Comparison of ENCODE assay signal across 2 cellular contexts in the genomic region with DNA sequence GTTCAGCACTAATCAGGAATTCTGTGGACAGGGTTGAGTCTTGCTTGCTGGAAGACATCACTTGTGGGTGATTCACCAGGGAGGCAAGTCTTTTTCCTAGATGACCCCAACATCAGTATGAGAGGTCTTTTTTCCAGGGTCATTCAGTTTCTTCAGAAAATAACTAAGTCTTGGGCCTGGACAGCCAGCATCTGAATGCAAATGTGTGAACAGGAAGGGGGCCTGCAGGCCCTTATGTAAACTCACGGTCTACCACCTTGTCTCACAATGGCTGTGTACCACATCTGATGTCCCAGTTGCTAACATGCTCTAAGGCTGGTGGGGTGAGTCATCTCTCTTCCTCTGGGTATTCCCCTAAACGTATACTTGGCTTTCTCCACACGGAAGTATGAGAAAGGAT.
TF ChIP-seq lines count a peak whose summit lies in the region.

No MANE protein-coding gene starts in this region.

TF ChIP-seq in SK-N-SH treated with all-trans-retinoic acid at 6 μM for 48 hours, 23 proteins besides CTCF, POLR2A, EP300 and RAD21 (continued from another document):
- TF ChIP-seq PPARA (CRISPR knock-in tag; IDR thresholded peaks at IDR 0.05; ENCODE audit: borderline replicate concordance), result no peak
- no peak for TF ChIP-seq CSDC2 (CRISPR knock-in tag; IDR thresholded peaks at IDR 0.05)
- no peak for TF ChIP-seq ISL1 (CRISPR knock-in tag; IDR thresholded peaks at IDR 0.05)
- no peak for TF ChIP-seq ZFP30 (CRISPR knock-in tag; IDR thresholded peaks at IDR 0.05)
- no peak for TF ChIP-seq ZFP3 (CRISPR knock-in tag; IDR thresholded peaks at IDR 0.05)
- no peak for TF ChIP-seq TCF4 (CRISPR knock-in tag; IDR thresholded peaks at IDR 0.05; ENCODE audit: borderline replicate concordance)
- no peak for TF ChIP-seq ESRRG (CRISPR knock-in tag; IDR thresholded peaks at IDR 0.05)
- TF ChIP-seq RARB (CRISPR knock-in tag; IDR thresholded peaks at IDR 0.05), result no peak
TF ChIP-seq in SK-N-SH treated with all-trans-retinoic acid at 6 μM for 48 hours: peak in this region for 0.

TF ChIP-seq in GM12878, 131 proteins besides CTCF, POLR2A, EP300 and RAD21 (continued from another document and continues in another):
- TF ChIP-seq, protein P1, sequence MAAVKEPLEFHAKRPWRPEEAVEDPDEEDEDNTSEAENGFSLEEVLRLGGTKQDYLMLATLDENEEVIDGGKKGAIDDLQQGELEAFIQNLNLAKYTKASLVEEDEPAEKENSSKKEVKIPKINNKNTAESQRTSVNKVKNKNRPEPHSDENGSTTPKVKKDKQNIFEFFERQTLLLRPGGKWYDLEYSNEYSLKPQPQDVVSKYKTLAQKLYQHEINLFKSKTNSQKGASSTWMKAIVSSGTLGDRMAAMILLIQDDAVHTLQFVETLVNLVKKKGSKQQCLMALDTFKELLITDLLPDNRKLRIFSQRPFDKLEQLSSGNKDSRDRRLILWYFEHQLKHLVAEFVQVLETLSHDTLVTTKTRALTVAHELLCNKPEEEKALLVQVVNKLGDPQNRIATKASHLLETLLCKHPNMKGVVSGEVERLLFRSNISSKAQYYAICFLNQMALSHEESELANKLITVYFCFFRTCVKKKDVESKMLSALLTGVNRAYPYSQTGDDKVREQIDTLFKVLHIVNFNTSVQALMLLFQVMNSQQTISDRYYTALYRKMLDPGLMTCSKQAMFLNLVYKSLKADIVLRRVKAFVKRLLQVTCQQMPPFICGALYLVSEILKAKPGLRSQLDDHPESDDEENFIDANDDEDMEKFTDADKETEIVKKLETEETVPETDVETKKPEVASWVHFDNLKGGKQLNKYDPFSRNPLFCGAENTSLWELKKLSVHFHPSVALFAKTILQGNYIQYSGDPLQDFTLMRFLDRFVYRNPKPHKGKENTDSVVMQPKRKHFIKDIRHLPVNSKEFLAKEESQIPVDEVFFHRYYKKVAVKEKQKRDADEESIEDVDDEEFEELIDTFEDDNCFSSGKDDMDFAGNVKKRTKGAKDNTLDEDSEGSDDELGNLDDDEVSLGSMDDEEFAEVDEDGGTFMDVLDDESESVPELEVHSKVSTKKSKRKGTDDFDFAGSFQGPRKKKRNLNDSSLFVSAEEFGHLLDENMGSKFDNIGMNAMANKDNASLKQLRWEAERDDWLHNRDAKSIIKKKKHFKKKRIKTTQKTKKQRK (IDR thresholded peaks at IDR 0.05; ENCODE audit: low read depth, low read length), result no peak
- TF ChIP-seq PAX5 (IDR thresholded peaks at IDR 0.05; ENCODE audit: borderline replicate concordance, low read depth, low read length) (no peak), ASH2L (IDR thresholded peaks at IDR 0.05; ENCODE audit: borderline replicate concordance, low read depth) (0 out of 2 replicates have a peak, but pooled peaks have one; percentile 67), E4F1 (IDR thresholded peaks at IDR 0.05; ENCODE audit: borderline replicate concordance, partially characterized antibody) (no peak), BCL11A (IDR thresholded peaks at IDR 0.05; ENCODE audit: low read depth, low read length) (peak; percentile 60; the same call in 1 of the 2 replicates), SUZ12 (IDR thresholded peaks at IDR 0.05; ENCODE audit: unreplicated experiment) (no peak), YY1 (IDR thresholded peaks at IDR 0.05; ENCODE audit: low read depth, low read length) (peak; percentile 82), SIX5 (IDR thresholded peaks at IDR 0.05; ENCODE audit: low read depth, low read length, severe bottlenecking) (no peak), SREBF2 (IDR thresholded peaks at IDR 0.05; ENCODE audit: low read length) (no peak), SRF (IDR thresholded peaks at IDR 0.05; ENCODE audit: low read depth in 2 of 2, low read length in 2 of 2) (peak; percentile 37 to 53; a peak in 2 of 4 replicates), MTA3 (IDR thresholded peaks at IDR 0.05; ENCODE audit: borderline replicate concordance, low read length) (no peak), STAT1 (conservative IDR thresholded peaks at IDR 0.05) (no peak), CREB1 (IDR thresholded peaks at IDR 0.05; ENCODE audit: low read depth) (peak; percentile 73), PML (IDR thresholded peaks at IDR 0.05; ENCODE audit: low read length) (no peak), CEBPB (IDR thresholded peaks at IDR 0.05; ENCODE audit: borderline replicate concordance in 1 of 2, low read depth in 2 of 2, low read length in 2 of 2) (no peak), CREM (IDR thresholded peaks at IDR 0.05; ENCODE audit: low read depth) (peak; percentile 85), SREBF1 (IDR thresholded peaks at IDR 0.05; ENCODE audit: low read length) (no peak), ETV6 (conservative IDR thresholded peaks at IDR 0.05 in 1 of 2, IDR thresholded peaks at IDR 0.05 in 1 of 2; ENCODE audit: borderline replicate concordance in 1 of 2, low read depth in 1 of 2) (peak in 1 of 2 experiments; percentile 80; a peak in 2 of 4 replicates), KAT2A (conservative IDR thresholded peaks at IDR 0.05; ENCODE audit: control insufficient read depth, low read depth, low read length) (no peak), NBN (IDR thresholded peaks at IDR 0.05) (no peak; the same call in 1 of the 2 replicates), ATF3 (IDR thresholded peaks at IDR 0.05; ENCODE audit: borderline replicate concordance, extremely low read depth, low read depth, low read length) (peak; percentile 34; the same call in 1 of the 2 replicates), ZNF592 (IDR thresholded peaks at IDR 0.05) (no peak), WRNIP1 (IDR thresholded peaks at IDR 0.05; ENCODE audit: borderline replicate concordance, low read depth, low read length) (no peak), CHD1 (IDR thresholded peaks at IDR 0.05; ENCODE audit: low read depth, low read length) (no peak), SMAD5 (IDR thresholded peaks at IDR 0.05; ENCODE audit: low read depth) (no peak), FOS (IDR thresholded peaks at IDR 0.05; ENCODE audit: borderline replicate concordance, extremely low read depth, insufficient read length) (no peak), BCLAF1 (IDR thresholded peaks at IDR 0.05) (no peak), RFX5 (IDR thresholded peaks at IDR 0.05; ENCODE audit: low read depth, low read length) (no peak), JUNB (IDR thresholded peaks at IDR 0.05) (peak; percentile 89), NFIC (IDR thresholded peaks at IDR 0.05; ENCODE audit: low read depth, low read length) (peak; percentile 80), CBFB (IDR thresholded peaks at IDR 0.05; ENCODE audit: low read depth) (no peak), KDM1A (IDR thresholded peaks at IDR 0.05; ENCODE audit: borderline replicate concordance) (no peak)
- TF ChIP-seq, protein P2, sequence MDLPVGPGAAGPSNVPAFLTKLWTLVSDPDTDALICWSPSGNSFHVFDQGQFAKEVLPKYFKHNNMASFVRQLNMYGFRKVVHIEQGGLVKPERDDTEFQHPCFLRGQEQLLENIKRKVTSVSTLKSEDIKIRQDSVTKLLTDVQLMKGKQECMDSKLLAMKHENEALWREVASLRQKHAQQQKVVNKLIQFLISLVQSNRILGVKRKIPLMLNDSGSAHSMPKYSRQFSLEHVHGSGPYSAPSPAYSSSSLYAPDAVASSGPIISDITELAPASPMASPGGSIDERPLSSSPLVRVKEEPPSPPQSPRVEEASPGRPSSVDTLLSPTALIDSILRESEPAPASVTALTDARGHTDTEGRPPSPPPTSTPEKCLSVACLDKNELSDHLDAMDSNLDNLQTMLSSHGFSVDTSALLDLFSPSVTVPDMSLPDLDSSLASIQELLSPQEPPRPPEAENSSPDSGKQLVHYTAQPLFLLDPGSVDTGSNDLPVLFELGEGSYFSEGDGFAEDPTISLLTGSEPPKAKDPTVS (IDR thresholded peaks at IDR 0.05; ENCODE audit: low read depth, low read length), result no peak
- TF ChIP-seq, protein P3, sequence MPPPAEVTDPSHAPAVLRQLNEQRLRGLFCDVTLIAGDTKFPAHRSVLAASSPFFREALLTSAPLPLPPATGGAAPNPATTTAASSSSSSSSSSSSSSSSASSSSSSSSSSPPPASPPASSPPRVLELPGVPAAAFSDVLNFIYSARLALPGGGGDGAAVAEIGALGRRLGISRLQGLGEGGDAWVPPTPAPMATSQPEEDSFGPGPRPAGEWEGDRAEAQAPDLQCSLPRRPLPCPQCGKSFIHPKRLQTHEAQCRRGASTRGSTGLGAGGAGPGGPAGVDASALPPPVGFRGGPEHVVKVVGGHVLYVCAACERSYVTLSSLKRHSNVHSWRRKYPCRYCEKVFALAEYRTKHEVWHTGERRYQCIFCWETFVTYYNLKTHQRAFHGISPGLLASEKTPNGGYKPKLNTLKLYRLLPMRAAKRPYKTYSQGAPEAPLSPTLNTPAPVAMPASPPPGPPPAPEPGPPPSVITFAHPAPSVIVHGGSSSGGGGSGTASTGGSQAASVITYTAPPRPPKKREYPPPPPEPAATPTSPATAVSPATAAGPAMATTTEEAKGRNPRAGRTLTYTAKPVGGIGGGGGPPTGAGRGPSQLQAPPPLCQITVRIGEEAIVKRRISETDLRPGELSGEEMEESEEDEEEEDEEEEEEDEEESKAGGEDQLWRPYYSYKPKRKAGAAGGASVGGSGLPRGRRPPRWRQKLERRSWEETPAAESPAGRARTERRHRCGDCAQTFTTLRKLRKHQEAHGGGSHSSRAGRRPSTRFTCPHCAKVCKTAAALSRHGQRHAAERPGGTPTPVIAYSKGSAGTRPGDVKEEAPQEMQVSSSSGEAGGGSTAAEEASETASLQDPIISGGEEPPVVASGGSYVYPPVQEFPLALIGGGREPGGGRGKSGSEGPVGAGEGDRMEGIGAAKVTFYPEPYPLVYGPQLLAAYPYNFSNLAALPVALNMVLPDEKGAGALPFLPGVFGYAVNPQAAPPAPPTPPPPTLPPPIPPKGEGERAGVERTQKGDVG (CRISPR knock-in tag; IDR thresholded peaks at IDR 0.05), result no peak
- TF ChIP-seq, protein P4, sequence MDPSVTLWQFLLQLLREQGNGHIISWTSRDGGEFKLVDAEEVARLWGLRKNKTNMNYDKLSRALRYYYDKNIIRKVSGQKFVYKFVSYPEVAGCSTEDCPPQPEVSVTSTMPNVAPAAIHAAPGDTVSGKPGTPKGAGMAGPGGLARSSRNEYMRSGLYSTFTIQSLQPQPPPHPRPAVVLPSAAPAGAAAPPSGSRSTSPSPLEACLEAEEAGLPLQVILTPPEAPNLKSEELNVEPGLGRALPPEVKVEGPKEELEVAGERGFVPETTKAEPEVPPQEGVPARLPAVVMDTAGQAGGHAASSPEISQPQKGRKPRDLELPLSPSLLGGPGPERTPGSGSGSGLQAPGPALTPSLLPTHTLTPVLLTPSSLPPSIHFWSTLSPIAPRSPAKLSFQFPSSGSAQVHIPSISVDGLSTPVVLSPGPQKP (IDR thresholded peaks at IDR 0.05; ENCODE audit: low read depth, low read length), result no peak
